Comparison of ENCODE assay signal across 9 cellular contexts in genomic region chr12:110739488-110739887, GRCh38. TPM values are rescaled to one million over a fixed set of nuclear protein-coding genes. Genes with fewer than 3 reads are reported as not detected.
DNase-seq lines count a peak whose midpoint lies in the region; ATAC-seq and TF ChIP-seq lines count a peak whose summit lies in the region.
"Had no signal": no experiment of that assay in that cellular context is flagged by ENCODE, and none has a peak within 500 bp of the region (broad histone marks: within the 10 kb centered on the region; RNA-seq: fewer than 3 reads in every experiment).

No MANE protein-coding gene starts in this region.

- TF ChIP-seq CTCF in NB4 (IDR thresholded peaks at IDR 0.05; ENCODE audit: low read depth, low read length) (no peak), upper lobe of left lung (IDR thresholded peaks at IDR 0.05) (no peak)

- no peak overlapping the region for H3K9ac ChIP-seq in rectal smooth muscle tissue (ENCODE audit: low read length)

- 31 to 35% methylated on average over 1 of the region's 1 CpG for WGBS in upper lobe of left lung, 2 donors

- no peak for TF ChIP-seq EP300 in upper lobe of left lung (IDR thresholded peaks at IDR 0.05)

- DNase-seq in NB4 (ENCODE audit: low read depth) = no peak
- DNase-seq in effector memory CD4-positive, alpha-beta T cell = no peak
- no peak for DNase-seq in upper lobe of left lung
- DNase-seq in NCI-H1105 treated with DMSO at 0.1 percent for 48 hours (lab: John Stamatoyannopoulos, UW) = no peak

- TF ChIP-seq POLR2A in NB4 (IDR thresholded peaks at IDR 0.05; ENCODE audit: extremely low read depth, insufficient read length) (no peak), upper lobe of left lung (IDR thresholded peaks at IDR 0.05) (no peak)

- no peaks in the 10 kb centered on the region for H3K27me3 ChIP-seq in effector memory CD4-positive, alpha-beta T cell (replicated peaks; ENCODE audit: control insufficient read depth, insufficient read depth, low read length, poor library complexity, severe bottlenecking)
- H3K27me3 ChIP-seq in rectal smooth muscle tissue (ENCODE audit: control insufficient read depth, insufficient read depth, low read length) = no peaks in the 10 kb centered on the region
- H3K27me3 ChIP-seq in upper lobe of left lung = no peaks in the 10 kb centered on the region

- H3K4me1 ChIP-seq in effector memory CD4-positive, alpha-beta T cell (ENCODE audit: control insufficient read depth, insufficient read depth, low read length, poor library complexity, severe bottlenecking) = peaks cover 25% of the 10 kb centered on the region
- peaks cover 18% of the 10 kb centered on the region for H3K4me1 ChIP-seq in rectal smooth muscle tissue (ENCODE audit: control insufficient read depth, insufficient read depth, low read length)
- peaks cover 37 to 59% (median 43%) of the 10 kb centered on the region in 4 donors for H3K4me1 ChIP-seq in upper lobe of left lung

- no peak for ATAC-seq in GM21717 (IDR thresholded peaks at IDR 0.05; ENCODE audit: unreplicated experiment)
- ATAC-seq in upper lobe of left lung (ENCODE audit: low FRiP score in 2 of 2) = no peak
- no peak for ATAC-seq in HG02678 (IDR thresholded peaks at IDR 0.05; ENCODE audit: unreplicated experiment)

- H3K9me3 ChIP-seq in effector memory CD4-positive, alpha-beta T cell (ENCODE audit: control insufficient read depth, low read length) = no peaks in the 10 kb centered on the region
- H3K9me3 ChIP-seq in upper lobe of left lung = no peaks in the 10 kb centered on the region

- H3K27ac ChIP-seq in effector memory CD4-positive, alpha-beta T cell (ENCODE audit: insufficient read depth, low read length, poor library complexity, severe bottlenecking) = no peak overlapping the region
- no peak overlapping the region for H3K27ac ChIP-seq in rectal smooth muscle tissue (ENCODE audit: low read depth, low read length)
- H3K27ac ChIP-seq in upper lobe of left lung = no peak overlapping the region
- H3K27ac ChIP-seq: epithelial cell of prostate had no signal

- no peaks in the 10 kb centered on the region for H3K36me3 ChIP-seq in effector memory CD4-positive, alpha-beta T cell (ENCODE audit: control insufficient read depth, insufficient read depth, low read length)
- H3K36me3 ChIP-seq in rectal smooth muscle tissue (ENCODE audit: control insufficient read depth, insufficient read depth, low read length) (peaks cover 2% of the 10 kb centered on the region), upper lobe of left lung (peaks cover 0 to 7% (median 0%) of the 10 kb centered on the region in 4 donors)

- H3K4me3 ChIP-seq in GM08714 (ENCODE audit: low read length) (peak overlapping the region; percentile 14; the same call in 1 of the 2 replicates), NB4 (ENCODE audit: low read depth, low read length) (peak overlapping the region; percentile 85), rectal smooth muscle tissue (ENCODE audit: low read length) (peak overlapping the region; percentile 38), upper lobe of left lung (no peak overlapping the region)
- peak overlapping the region; percentile 27 for H3K4me3 ChIP-seq in effector memory CD4-positive, alpha-beta T cell (ENCODE audit: insufficient read depth, low read depth, low read length, poor library complexity, severe bottlenecking)

RNA-seq across cellular contexts. Expression of gene PPP1CC, which starts 3.2 kb away (rescaled TPM):
- 100 to 1,000 TPM in 2 of 6 donors, 10 to 100 TPM in 4; 26.0 to 114 (median 85.4) TPM for total RNA-seq in upper lobe of left lung

RNA-seq across cellular contexts. Expression of gene HVCN1, which starts 50.6 kb away (rescaled TPM):
- 10 to 100 TPM in 4 of 6 donors, 1 to 10 TPM in 2; 5.8 to 29.2 (median 15.5) TPM for total RNA-seq in upper lobe of left lung

Comparison
In these comparisons a context has a peak if more than half of its experiments do, and no peak if none do; other contexts are left out.
1. H3K4me3 ChIP-seq: peak in GM08714 (single experiment), NB4 (single experiment), effector memory CD4-positive, alpha-beta T cell (single experiment) and rectal smooth muscle tissue (single experiment); none in upper lobe of left lung (0 of 4).